Comparison of ENCODE assay signal across 1 cellular context in the genomic region with DNA sequence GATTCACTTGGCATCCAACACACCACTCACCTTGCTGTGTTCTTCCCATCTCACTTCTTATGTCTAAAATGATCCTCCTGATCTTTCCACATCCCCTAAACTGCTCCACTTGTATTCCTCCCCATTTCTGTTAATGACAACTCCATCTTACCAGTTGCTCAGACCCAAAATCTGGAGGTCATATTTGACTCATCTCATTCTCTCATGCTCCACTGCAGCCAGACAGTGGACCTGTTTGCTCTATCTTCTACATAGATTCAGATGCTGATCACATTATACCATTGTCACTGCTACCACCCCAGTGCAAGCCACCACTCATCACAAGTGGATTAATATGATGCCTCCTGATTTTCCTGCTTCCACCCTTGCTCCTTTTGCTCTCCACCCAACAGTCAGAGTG.
TF ChIP-seq lines count a peak whose summit lies in the region.

No MANE protein-coding gene starts in this region.

TF ChIP-seq in GM23338, 12 proteins besides CTCF, POLR2A, EP300 and RAD21 (continued from another document):
- no peak for TF ChIP-seq JUNB (IDR thresholded peaks at IDR 0.05; ENCODE audit: unreplicated experiment)
- TF ChIP-seq, protein P1, sequence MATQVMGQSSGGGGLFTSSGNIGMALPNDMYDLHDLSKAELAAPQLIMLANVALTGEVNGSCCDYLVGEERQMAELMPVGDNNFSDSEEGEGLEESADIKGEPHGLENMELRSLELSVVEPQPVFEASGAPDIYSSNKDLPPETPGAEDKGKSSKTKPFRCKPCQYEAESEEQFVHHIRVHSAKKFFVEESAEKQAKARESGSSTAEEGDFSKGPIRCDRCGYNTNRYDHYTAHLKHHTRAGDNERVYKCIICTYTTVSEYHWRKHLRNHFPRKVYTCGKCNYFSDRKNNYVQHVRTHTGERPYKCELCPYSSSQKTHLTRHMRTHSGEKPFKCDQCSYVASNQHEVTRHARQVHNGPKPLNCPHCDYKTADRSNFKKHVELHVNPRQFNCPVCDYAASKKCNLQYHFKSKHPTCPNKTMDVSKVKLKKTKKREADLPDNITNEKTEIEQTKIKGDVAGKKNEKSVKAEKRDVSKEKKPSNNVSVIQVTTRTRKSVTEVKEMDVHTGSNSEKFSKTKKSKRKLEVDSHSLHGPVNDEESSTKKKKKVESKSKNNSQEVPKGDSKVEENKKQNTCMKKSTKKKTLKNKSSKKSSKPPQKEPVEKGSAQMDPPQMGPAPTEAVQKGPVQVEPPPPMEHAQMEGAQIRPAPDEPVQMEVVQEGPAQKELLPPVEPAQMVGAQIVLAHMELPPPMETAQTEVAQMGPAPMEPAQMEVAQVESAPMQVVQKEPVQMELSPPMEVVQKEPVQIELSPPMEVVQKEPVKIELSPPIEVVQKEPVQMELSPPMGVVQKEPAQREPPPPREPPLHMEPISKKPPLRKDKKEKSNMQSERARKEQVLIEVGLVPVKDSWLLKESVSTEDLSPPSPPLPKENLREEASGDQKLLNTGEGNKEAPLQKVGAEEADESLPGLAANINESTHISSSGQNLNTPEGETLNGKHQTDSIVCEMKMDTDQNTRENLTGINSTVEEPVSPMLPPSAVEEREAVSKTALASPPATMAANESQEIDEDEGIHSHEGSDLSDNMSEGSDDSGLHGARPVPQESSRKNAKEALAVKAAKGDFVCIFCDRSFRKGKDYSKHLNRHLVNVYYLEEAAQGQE (IDR thresholded peaks at IDR 0.05; ENCODE audit: unreplicated experiment) = no peak
- TF ChIP-seq, protein P2, sequence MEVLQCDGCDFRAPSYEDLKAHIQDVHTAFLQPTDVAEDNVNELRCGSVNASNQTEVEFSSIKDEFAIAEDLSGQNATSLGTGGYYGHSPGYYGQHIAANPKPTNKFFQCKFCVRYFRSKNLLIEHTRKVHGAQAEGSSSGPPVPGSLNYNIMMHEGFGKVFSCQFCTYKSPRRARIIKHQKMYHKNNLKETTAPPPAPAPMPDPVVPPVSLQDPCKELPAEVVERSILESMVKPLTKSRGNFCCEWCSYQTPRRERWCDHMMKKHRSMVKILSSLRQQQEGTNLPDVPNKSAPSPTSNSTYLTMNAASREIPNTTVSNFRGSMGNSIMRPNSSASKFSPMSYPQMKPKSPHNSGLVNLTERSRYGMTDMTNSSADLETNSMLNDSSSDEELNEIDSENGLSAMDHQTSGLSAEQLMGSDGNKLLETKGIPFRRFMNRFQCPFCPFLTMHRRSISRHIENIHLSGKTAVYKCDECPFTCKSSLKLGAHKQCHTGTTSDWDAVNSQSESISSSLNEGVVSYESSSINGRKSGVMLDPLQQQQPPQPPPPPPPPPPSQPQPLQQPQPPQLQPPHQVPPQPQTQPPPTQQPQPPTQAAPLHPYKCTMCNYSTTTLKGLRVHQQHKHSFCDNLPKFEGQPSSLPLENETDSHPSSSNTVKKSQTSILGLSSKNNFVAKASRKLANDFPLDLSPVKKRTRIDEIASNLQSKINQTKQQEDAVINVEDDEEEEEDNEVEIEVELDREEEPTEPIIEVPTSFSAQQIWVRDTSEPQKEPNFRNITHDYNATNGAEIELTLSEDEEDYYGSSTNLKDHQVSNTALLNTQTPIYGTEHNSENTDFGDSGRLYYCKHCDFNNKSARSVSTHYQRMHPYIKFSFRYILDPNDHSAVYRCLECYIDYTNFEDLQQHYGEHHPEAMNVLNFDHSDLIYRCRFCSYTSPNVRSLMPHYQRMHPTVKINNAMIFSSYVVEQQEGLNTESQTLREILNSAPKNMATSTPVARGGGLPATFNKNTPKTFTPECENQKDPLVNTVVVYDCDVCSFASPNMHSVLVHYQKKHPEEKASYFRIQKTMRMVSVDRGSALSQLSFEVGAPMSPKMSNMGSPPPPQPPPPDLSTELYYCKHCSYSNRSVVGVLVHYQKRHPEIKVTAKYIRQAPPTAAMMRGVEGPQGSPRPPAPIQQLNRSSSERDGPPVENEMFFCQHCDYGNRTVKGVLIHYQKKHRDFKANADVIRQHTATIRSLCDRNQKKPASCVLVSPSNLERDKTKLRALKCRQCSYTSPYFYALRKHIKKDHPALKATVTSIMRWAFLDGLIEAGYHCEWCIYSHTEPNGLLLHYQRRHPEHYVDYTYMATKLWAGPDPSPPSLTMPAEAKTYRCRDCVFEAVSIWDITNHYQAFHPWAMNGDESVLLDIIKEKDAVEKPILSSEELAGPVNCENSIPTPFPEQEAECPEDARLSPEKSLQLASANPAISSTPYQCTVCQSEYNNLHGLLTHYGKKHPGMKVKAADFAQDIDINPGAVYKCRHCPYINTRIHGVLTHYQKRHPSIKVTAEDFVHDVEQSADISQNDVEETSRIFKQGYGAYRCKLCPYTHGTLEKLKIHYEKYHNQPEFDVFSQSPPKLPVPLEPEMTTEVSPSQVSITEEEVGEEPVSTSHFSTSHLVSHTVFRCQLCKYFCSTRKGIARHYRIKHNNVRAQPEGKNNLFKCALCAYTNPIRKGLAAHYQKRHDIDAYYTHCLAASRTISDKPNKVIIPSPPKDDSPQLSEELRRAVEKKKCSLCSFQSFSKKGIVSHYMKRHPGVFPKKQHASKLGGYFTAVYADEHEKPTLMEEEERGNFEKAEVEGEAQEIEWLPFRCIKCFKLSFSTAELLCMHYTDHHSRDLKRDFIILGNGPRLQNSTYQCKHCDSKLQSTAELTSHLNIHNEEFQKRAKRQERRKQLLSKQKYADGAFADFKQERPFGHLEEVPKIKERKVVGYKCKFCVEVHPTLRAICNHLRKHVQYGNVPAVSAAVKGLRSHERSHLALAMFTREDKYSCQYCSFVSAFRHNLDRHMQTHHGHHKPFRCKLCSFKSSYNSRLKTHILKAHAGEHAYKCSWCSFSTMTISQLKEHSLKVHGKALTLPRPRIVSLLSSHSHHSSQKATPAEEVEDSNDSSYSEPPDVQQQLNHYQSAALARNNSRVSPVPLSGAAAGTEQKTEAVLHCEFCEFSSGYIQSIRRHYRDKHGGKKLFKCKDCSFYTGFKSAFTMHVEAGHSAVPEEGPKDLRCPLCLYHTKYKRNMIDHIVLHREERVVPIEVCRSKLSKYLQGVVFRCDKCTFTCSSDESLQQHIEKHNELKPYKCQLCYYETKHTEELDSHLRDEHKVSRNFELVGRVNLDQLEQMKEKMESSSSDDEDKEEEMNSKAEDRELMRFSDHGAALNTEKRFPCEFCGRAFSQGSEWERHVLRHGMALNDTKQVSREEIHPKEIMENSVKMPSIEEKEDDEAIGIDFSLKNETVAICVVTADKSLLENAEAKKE (CRISPR knock-in tag; IDR thresholded peaks at IDR 0.05) = no peak
- no peak for TF ChIP-seq EZH2 (IDR thresholded peaks at IDR 0.05; ENCODE audit: low read depth, unreplicated experiment)
- no peak for TF ChIP-seq POLR2AphosphoS5 (IDR thresholded peaks at IDR 0.05; ENCODE audit: low read depth)
